ENCODE assay signal across 8 cellular contexts in genomic region chr1:70509996-70510876, GRCh38.
DNase-seq lines count a peak whose midpoint lies in the region; ATAC-seq, FAIRE-seq and TF ChIP-seq lines count a peak whose summit lies in the region.

No MANE protein-coding gene starts in this region.

- no peak overlapping the region for H3K4me3 ChIP-seq in bronchial epithelial cell (ENCODE audit: low read depth, low read length)
- no peak overlapping the region for H3K4me3 ChIP-seq in transverse colon

- no peaks in the 10 kb centered on the region for H3K9me3 ChIP-seq in transverse colon

- no peak for TF ChIP-seq EP300 in transverse colon (IDR thresholded peaks at IDR 0.05; ENCODE audit: low read depth)

- H3K36me3 ChIP-seq in bronchial epithelial cell (ENCODE audit: control insufficient read depth, insufficient read depth, low read length) (no peaks in the 10 kb centered on the region), transverse colon (no peaks in the 10 kb centered on the region)

- no peak for TF ChIP-seq POLR2A in transverse colon (IDR thresholded peaks at IDR 0.05)

- in situ Hi-C loops in transverse colon (cut with MboI; ENCODE audit: low pct_ligation_motif_present in 1 of 4, low pct_unique_long_range_greater_than_20kb in 1 of 4, low sequenced_read_pairs in 3 of 4) = loop anchor here (5.0 to 10.0 kb wide), 2 partner anchors 373 to 375 kb away; no protein-coding TSS in a partner anchor

- DNase-seq in GDM1 (lab: John Stamatoyannopoulos, UW) (peak; percentile 11), NOMO-1 treated with DMSO at 0.1 percent for 48 hours (lab: John Stamatoyannopoulos, UW; ENCODE audit: unreplicated experiment) (peak; percentile 98), bronchial epithelial cell (ENCODE audit: low read depth) (peak; percentile 97), left kidney (ENCODE audit: low read depth, low spot score) (peak; percentile 84), transverse colon (no peak), nucleus accumbens (lab: John Stamatoyannopoulos, UW) (no peak)

- H3K4me1 ChIP-seq in transverse colon = peaks cover 0 to 3% (median 0%) of the 10 kb centered on the region in 4 donors

- FAIRE-seq in bronchial epithelial cell (lab: Jason Lieb, UNC) = no peak

- intact Hi-C loops in transverse colon (cut with DNase I; ENCODE audit: low total_unique reads) = loop anchor here (5.0 to 10.0 kb wide), 2 partner anchors 68 to 375 kb away; no protein-coding TSS in a partner anchor

- ATAC-seq in GM21390 (IDR thresholded peaks at IDR 0.05; ENCODE audit: unreplicated experiment) (peak; percentile 89), HG03575 (IDR thresholded peaks at IDR 0.05; ENCODE audit: extremely low read depth, insufficient number of reproducible peaks, low FRiP score, unreplicated experiment) (peak; percentile 84)

- no peak overlapping the region for H3K27ac ChIP-seq in transverse colon

- H3K27me3 ChIP-seq in bronchial epithelial cell (ENCODE audit: control insufficient read depth, insufficient read depth, low read length) (peaks cover 2% of the 10 kb centered on the region), transverse colon (no peaks in the 10 kb centered on the region)

- TF ChIP-seq CTCF in bronchial epithelial cell (IDR thresholded peaks at IDR 0.05; ENCODE audit: insufficient read depth, low read length, severe bottlenecking) (peak; percentile 46), transverse colon (IDR thresholded peaks at IDR 0.05) (peak; percentile 67 to 78 (median 73))

- 43 to 65% methylated on average over 4 to 19 of the region's 19 CpGs for WGBS in transverse colon (ENCODE audit: low coverage in 1 of 2), 2 donors

Comparison
In these comparisons a context has a peak if more than half of its experiments do, and no peak if none do; other contexts are left out.
1. DNase-seq: peak in GDM1 (single experiment), NOMO-1 treated with DMSO at 0.1 percent for 48 hours (single experiment), bronchial epithelial cell (single experiment) and left kidney (single experiment); none in transverse colon (single experiment) and nucleus accumbens (0 of 56).